31 cellular contexts compared by ENCODE assay signal in the genomic region with DNA sequence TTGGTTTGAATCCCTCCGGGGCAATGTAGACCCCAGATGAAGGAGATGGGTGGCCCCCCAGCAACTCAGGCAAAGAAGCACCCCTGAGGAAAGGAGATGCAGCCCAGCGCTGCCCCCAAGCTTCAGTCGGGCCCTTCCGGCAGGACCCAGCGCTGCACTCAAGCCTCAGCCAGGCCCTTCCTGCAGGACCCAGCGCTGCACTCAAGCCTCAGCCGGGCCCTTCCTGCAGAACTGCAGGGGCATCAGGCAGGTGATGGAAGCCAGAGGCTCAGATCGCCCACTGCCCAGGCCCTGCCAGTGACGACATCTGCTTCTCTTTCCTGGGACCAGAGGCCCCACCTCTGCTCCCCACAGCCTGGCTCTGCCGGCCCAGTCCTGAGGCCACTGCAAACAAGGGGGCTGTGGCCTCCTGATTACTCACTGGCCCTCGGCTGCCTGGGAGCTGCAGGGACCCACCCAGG. TPM values are rescaled to one million over a fixed set of nuclear protein-coding genes. Genes with fewer than 3 reads are reported as not detected.
"Had no signal": no experiment of that assay in that cellular context is flagged by ENCODE, and none has a peak within 500 bp of the region (broad histone marks: within the 10 kb centered on the region; RNA-seq: fewer than 3 reads in every experiment).

No MANE protein-coding gene starts in this region.

- H3K9me3 ChIP-seq: colonic mucosa, lower lobe of right lung, ovary, psoas muscle, testis, upper lobe of left lung had no signal

- H3K27ac ChIP-seq: colonic mucosa, esophagus muscularis mucosa, foreskin keratinocyte, gastroesophageal sphincter, heart right ventricle, left ventricle myocardium inferior, lower lobe of right lung, ovary, psoas muscle, skin epidermis, testis, tibial artery, upper lobe of left lung had no signal

- H3K27ac Mint-ChIP-seq: dendritic cell treated with granulocyte-macrophage colony-stimulating factor and Interleukin-4, amounts not matched to agents 40 ng/mL and 50 ng/mL, for 4 days; immature natural killer cell; naive thymus-derived CD8-positive, alpha-beta T cell; nephron progenitor cell; stimulated activated naive B cell treated with anti-CD40 and anti-IgM and Interleukin-4, amounts not matched to agents 10 μg/mL and 1 μg/mL and 100 μg/mL, for 72 hours; stimulated activated naive CD8-positive, alpha-beta T cell treated with anti-CD3 and anti-CD28 coated beads, Interleukin-15, amount 100 ng/mL, for 72 hours had no signal

- H3K27me3 ChIP-seq: colonic mucosa, ovary, testis, upper lobe of left lung had no signal

- H3K27me3 Mint-ChIP-seq: naive thymus-derived CD8-positive, alpha-beta T cell; stimulated activated naive CD8-positive, alpha-beta T cell treated with anti-CD3 and anti-CD28 coated beads, Interleukin-15, amount 100 ng/mL, for 72 hours had no signal

- ATAC-seq: foreskin keratinocyte; gastroesophageal sphincter; left colon; lower lobe of right lung; naive thymus-derived CD8-positive, alpha-beta T cell; stimulated activated naive B cell treated with anti-CD40 and anti-IgM and Interleukin-4, amounts not matched to agents 10 μg/mL and 1 μg/mL and 100 μg/mL, for 72 hours; stimulated activated naive CD8-positive, alpha-beta T cell treated with anti-CD3 and anti-CD28 coated beads, Interleukin-15, amount 100 ng/mL, for 72 hours had no signal

- DNase-seq: colonic mucosa; effector memory CD4-positive, alpha-beta T cell; foreskin keratinocyte; glutamatergic neuron; heart right ventricle; immature natural killer cell; islet precursor cell; kidney glomerular epithelial cell; left colon; left ventricle myocardium inferior; lower lobe of right lung; naive thymus-derived CD8-positive, alpha-beta T cell; nephron progenitor cell; occipital lobe; ovary; posterior cingulate gyrus; psoas muscle; right cardiac atrium; stimulated activated CD4-positive, alpha-beta T cell treated with anti-CD3 and anti-CD28 coated beads, Interleukin-15, amount 100 ng/mL, for 24 hours; stimulated activated CD4-positive, alpha-beta T cell treated with anti-CD3 and anti-CD28 coated beads, Interleukin-2, amount 100 ng/mL, for 48 hours; stimulated activated naive B cell treated with anti-CD40 and anti-IgM and Interleukin-4, amounts not matched to agents 10 μg/mL and 1 μg/mL and 100 μg/mL, for 72 hours; stimulated activated naive CD8-positive, alpha-beta T cell treated with anti-CD3 and anti-CD28 coated beads, Interleukin-15, amount 100 ng/mL, for 72 hours; testis; tibial artery had no signal

- H3K4me3 ChIP-seq: colonic mucosa, esophagus muscularis mucosa, gastroesophageal sphincter, heart right ventricle, left ventricle myocardium inferior, lower lobe of right lung, ovary, psoas muscle, skin epidermis, testis, tibial artery, upper lobe of left lung had no signal

- H3K4me1 Mint-ChIP-seq: immature natural killer cell; stimulated activated naive B cell treated with anti-CD40 and anti-IgM and Interleukin-4, amounts not matched to agents 10 μg/mL and 1 μg/mL and 100 μg/mL, for 72 hours had no signal

- H3K4me1 ChIP-seq: colonic mucosa, foreskin keratinocyte, gastroesophageal sphincter, lower lobe of right lung, psoas muscle, upper lobe of left lung had no signal

- H3K36me3 ChIP-seq: colonic mucosa, esophagus muscularis mucosa, gastroesophageal sphincter, heart right ventricle, left ventricle myocardium inferior, lower lobe of right lung, ovary, upper lobe of left lung had no signal

- H3K9me3 Mint-ChIP-seq: dendritic cell treated with granulocyte-macrophage colony-stimulating factor and Interleukin-4, amounts not matched to agents 40 ng/mL and 50 ng/mL, for 4 days; immature natural killer cell; naive thymus-derived CD8-positive, alpha-beta T cell; nephron progenitor cell had no signal

- H3K36me3 Mint-ChIP-seq: immature natural killer cell; naive thymus-derived CD8-positive, alpha-beta T cell; stimulated activated naive B cell treated with anti-CD40 and anti-IgM and Interleukin-4, amounts not matched to agents 10 μg/mL and 1 μg/mL and 100 μg/mL, for 72 hours had no signal

- H3K4me3 Mint-ChIP-seq: dendritic cell treated with granulocyte-macrophage colony-stimulating factor and Interleukin-4, amounts not matched to agents 40 ng/mL and 50 ng/mL, for 4 days; immature natural killer cell; naive thymus-derived CD8-positive, alpha-beta T cell; nephron progenitor cell; stimulated activated naive B cell treated with anti-CD40 and anti-IgM and Interleukin-4, amounts not matched to agents 10 μg/mL and 1 μg/mL and 100 μg/mL, for 72 hours; stimulated activated naive CD8-positive, alpha-beta T cell treated with anti-CD3 and anti-CD28 coated beads, Interleukin-15, amount 100 ng/mL, for 72 hours had no signal

RNA-seq across cellular contexts. Expression of gene SOX8, which starts 7.8 kb away (rescaled TPM):
- total RNA-seq: epithelial cell of proximal tubule, fibroblast of lung, foreskin keratinocyte had no signal
- polyA plus RNA-seq: foreskin keratinocyte had no signal
